In the genomic region with DNA sequence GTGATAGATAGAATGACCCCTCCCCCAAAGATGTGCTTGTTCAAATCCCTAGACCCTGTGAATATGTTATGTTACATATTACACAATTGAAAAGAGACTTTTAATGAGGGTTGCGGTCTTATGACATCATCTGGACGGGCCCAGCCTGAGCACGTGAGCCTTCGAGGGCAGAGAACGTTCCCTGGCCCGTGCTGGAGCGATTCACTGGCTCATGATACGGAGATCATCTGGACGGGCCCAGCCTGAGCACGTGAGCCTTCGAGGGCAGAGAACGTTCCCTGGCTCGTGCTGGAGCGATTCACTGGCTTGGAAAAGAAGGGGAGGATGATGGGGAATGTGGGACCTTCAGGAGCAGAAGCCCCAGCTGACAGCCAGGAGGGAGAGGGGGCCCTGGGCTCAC, we compare ENCODE assay signal across 16 cellular contexts. TPM values are rescaled to one million over a fixed set of nuclear protein-coding genes. Genes with fewer than 3 reads are reported as not detected.
DNase-seq lines count a peak whose midpoint lies in the region; ATAC-seq and TF ChIP-seq lines count a peak whose summit lies in the region.
"Had no signal": no experiment of that assay in that cellular context is flagged by ENCODE, and none has a peak within 500 bp of the region (broad histone marks: within the 10 kb centered on the region; RNA-seq: fewer than 3 reads in every experiment).

No MANE protein-coding gene starts in this region.

- no peak for ATAC-seq in Right ventricle myocardium inferior
- ATAC-seq in psoas muscle, result peak in 3 of 4 donors; percentile 46 to 52 (median 47)
- ATAC-seq in HG03432 (IDR thresholded peaks at IDR 0.05; ENCODE audit: unreplicated experiment), result no peak
- no peak for ATAC-seq in HG02763 (IDR thresholded peaks at IDR 0.05; ENCODE audit: unreplicated experiment)

- H3K4me1 ChIP-seq in left ventricle myocardium inferior (peaks cover 34% of the 10 kb centered on the region), DOHH2 (ENCODE audit: control insufficient read depth, low read length) (peaks cover 8% of the 10 kb centered on the region), psoas muscle (peaks cover 12% of the 10 kb centered on the region)

- H3K36me3 ChIP-seq in left ventricle myocardium inferior, result no peaks in the 10 kb centered on the region
- no peaks in the 10 kb centered on the region for H3K36me3 ChIP-seq in DOHH2 (ENCODE audit: control insufficient read depth, low read length)
- H3K36me3 ChIP-seq in psoas muscle (ENCODE audit: insufficient read depth in 1 of 2, low read depth in 1 of 2), result no peaks in the 10 kb centered on the region
- H3K36me3 ChIP-seq: SJSA1 had no signal

- peak; percentile 45 for DNase-seq in Right ventricle myocardium inferior (ENCODE audit: missing footprints)
- no peak for DNase-seq in left ventricle myocardium inferior
- DNase-seq in fibroblast of mammary gland (ENCODE audit: low read depth), result peak; percentile 45
- DNase-seq in psoas muscle, result peak; percentile 72 to 75
- DNase-seq in NCI-H187 treated with DMSO at 0.1 percent for 48 hours (lab: John Stamatoyannopoulos, UW), result no peak
- DNase-seq: COR-L47, GOT3, NCI-H1105 treated with DMSO at 0.1 percent for 48 hours, NCI-H1694 treated with DMSO at 0.1 percent for 48 hours, NCI-H69 had no signal

- no peaks in the 10 kb centered on the region for H4K20me1 ChIP-seq in DOHH2 (ENCODE audit: control insufficient read depth, insufficient read depth, low read depth, low read length)

- H3K4me2 ChIP-seq in DOHH2 (ENCODE audit: low read length), result peak overlapping the region; percentile 13; the same call in 1 of the 2 replicates

- H3K9me2 ChIP-seq in DOHH2 (replicated peaks; ENCODE audit: control insufficient read depth, low read length), result no peaks in the 10 kb centered on the region

- 45 to 58% (median 49%) methylated on average over 14 of the region's 14 CpGs for WGBS in psoas muscle, 3 donors

- H3K4me3 ChIP-seq in left ventricle myocardium inferior (no peak overlapping the region), DOHH2 (ENCODE audit: low read length) (no peak overlapping the region), fibroblast of mammary gland (ENCODE audit: control insufficient read depth, low read depth, low read length) (no peak overlapping the region), psoas muscle (no peak overlapping the region)
- H3K4me3 ChIP-seq: SJSA1 had no signal

- H3K9me3 ChIP-seq in left ventricle myocardium inferior (replicated peaks), result no peaks in the 10 kb centered on the region
- H3K9me3 ChIP-seq in DOHH2 (ENCODE audit: control insufficient read depth, insufficient read depth, low read length), result no peaks in the 10 kb centered on the region
- no peaks in the 10 kb centered on the region for H3K9me3 ChIP-seq in psoas muscle

- H3K27ac ChIP-seq in left ventricle myocardium inferior (replicated peaks), result no peak overlapping the region
- no peak overlapping the region for H3K27ac ChIP-seq in DOHH2 (ENCODE audit: low read depth, low read length)
- no peak overlapping the region for H3K27ac ChIP-seq in psoas muscle
- H3K27ac ChIP-seq: C4-2B, RWPE1, SJSA1 had no signal

- intact Hi-C loops in Right ventricle myocardium inferior (cut with DNase I), result no loop called here
- intact Hi-C loops in left ventricle myocardium inferior (cut with micrococcal nuclease), result no loop called here
- intact Hi-C loops in psoas muscle (cut with DNase I), result no loop called here

- no peaks in the 10 kb centered on the region for H3K79me2 ChIP-seq in DOHH2 (ENCODE audit: control insufficient read depth, low read length)

- H3F3A ChIP-seq in DOHH2 (ENCODE audit: control insufficient read depth, insufficient read depth), result no peaks in the 10 kb centered on the region

- H3K27me3 ChIP-seq in left ventricle myocardium inferior (ENCODE audit: low read depth), result no peaks in the 10 kb centered on the region
- H3K27me3 ChIP-seq in DOHH2 (ENCODE audit: control insufficient read depth, low read length), result no peaks in the 10 kb centered on the region
- H3K27me3 ChIP-seq in psoas muscle (ENCODE audit: insufficient read depth in 3 of 3, low read length in 2 of 3), result peaks cover 0 to 23% (median 0%) of the 10 kb centered on the region in 3 donors
- H3K27me3 ChIP-seq: SJSA1 had no signal

- TF ChIP-seq CTCF in left ventricle myocardium inferior (IDR thresholded peaks at IDR 0.05; ENCODE audit: borderline replicate concordance), result no peak
- TF ChIP-seq CTCF in DOHH2 (IDR thresholded peaks at IDR 0.05; ENCODE audit: low read depth, low read length, poor library complexity, severe bottlenecking), result no peak
- no peak for TF ChIP-seq CTCF in fibroblast of mammary gland (conservative IDR thresholded peaks at IDR 0.05; ENCODE audit: control insufficient read depth, insufficient read depth, low read depth, low read length)
- no peak for TF ChIP-seq CTCF in psoas muscle (IDR thresholded peaks at IDR 0.05)

RNA-seq across cellular contexts. Expression of gene COL18A1, which starts 34.4 kb away (rescaled TPM):
- total RNA-seq in Right ventricle myocardium inferior (51.6 TPM), left ventricle myocardium inferior (66.5 TPM), psoas muscle (10 to 100 TPM; 11.6 to 21.1 (median 15.1) TPM)
- polyA plus RNA-seq in psoas muscle, result 10 to 100 TPM in 2 of 3 donors, 1 to 10 TPM in 1; 4.8 to 25.3 (median 11.3) TPM

Comparison
In these comparisons a context has a peak if more than half of its experiments do, and no peak if none do; other contexts are left out.
1. DNase-seq: peak in Right ventricle myocardium inferior (single experiment), fibroblast of mammary gland (single experiment) and psoas muscle (2 of 2); none in left ventricle myocardium inferior (single experiment) and NCI-H187 treated with DMSO at 0.1 percent for 48 hours (single experiment).
2. ATAC-seq: peak in psoas muscle (3 of 4); none in Right ventricle myocardium inferior (single experiment), HG03432 (single experiment) and HG02763 (single experiment).